Comparison of ENCODE assay signal across 26 cellular contexts in genomic region chr1:219781491-219781890, GRCh38.
"Had no signal": no experiment of that assay in that cellular context is flagged by ENCODE, and none has a peak within 500 bp of the region (broad histone marks: within the 10 kb centered on the region; RNA-seq: fewer than 3 reads in every experiment).

No MANE protein-coding gene starts in this region.

- DNase-seq: kidney; left colon; left lung; lower lobe of right lung; mammary epithelial cell; mesenchymal stem cell; midbrain; mucosa of descending colon; naive thymus-derived CD4-positive, alpha-beta T cell; ovary; right lobe of liver; stimulated activated CD4-positive, alpha-beta T cell treated with anti-CD3 and anti-CD28 coated beads, Interleukin-1b, Interleukin-23, amount 100 ng/mL, for 48 hours; stimulated activated CD4-positive, alpha-beta T cell treated with anti-CD3 and anti-CD28 coated beads, Interleukin-2, amount 100 ng/mL, for 48 hours; stimulated activated CD4-positive, alpha-beta T cell treated with anti-CD3 and anti-CD28 coated beads, Interleukin-4, amount 100 ng/mL, for 4 hours; stimulated activated CD8-positive, alpha-beta memory T cell treated with anti-CD3 and anti-CD28 coated beads, Interleukin-4, amount 100 ng/mL, for 48 hours; stimulated activated naive B cell treated with anti-CD40 and anti-IgM and Interleukin-4, amounts not matched to agents 10 μg/mL and 1 μg/mL and 100 μg/mL, for 72 hours; stimulated activated naive CD8-positive, alpha-beta T cell treated with anti-CD3 and anti-CD28 coated beads, Interleukin-15, Interleukin-2, amounts not matched to agents 100 U/mL and 50 U/mL, for 24 hours; stomach; testis; thyroid gland; transverse colon; upper lobe of left lung had no signal

- H3K4me3 ChIP-seq: left lung, lower lobe of right lung, mucosa of descending colon, ovary, right atrium auricular region, right lobe of liver, smooth muscle cell, stomach, testis, thyroid gland, transverse colon, upper lobe of left lung, vagina had no signal

- H3K4me2 ChIP-seq: smooth muscle cell had no signal

- H3K27ac ChIP-seq: left lung, lower lobe of right lung, ovary, right atrium auricular region, right lobe of liver, stomach, testis, thyroid gland, transverse colon, upper lobe of left lung, vagina had no signal

- ATAC-seq: left colon; left lung; lower lobe of right lung; mucosa of descending colon; naive thymus-derived CD4-positive, alpha-beta T cell; natural killer cell treated with Interleukin-12 subunit alpha and Interleukin-12 subunit beta and Interleukin-15 and Interleukin-18, amount 100 ng/mL, for 72 hours; stimulated activated naive B cell treated with anti-CD40 and anti-IgM and Interleukin-4, amounts not matched to agents 10 μg/mL and 1 μg/mL and 100 μg/mL, for 72 hours; stimulated activated naive CD8-positive, alpha-beta T cell treated with anti-CD3 and anti-CD28 coated beads, Interleukin-15, Interleukin-2, amounts not matched to agents 100 U/mL and 50 U/mL, for 24 hours had no signal

- H3K4me1 ChIP-seq: left lung, right atrium auricular region, right lobe of liver, testis, transverse colon had no signal

- H3K9me3 ChIP-seq: left lung, lower lobe of right lung, mucosa of descending colon, ovary, right atrium auricular region, right lobe of liver, stomach, testis, thyroid gland, transverse colon, upper lobe of left lung, vagina had no signal

- H3K27me3 ChIP-seq: left lung, ovary, right atrium auricular region, right lobe of liver, stomach, testis, thyroid gland, transverse colon, upper lobe of left lung, vagina had no signal

- H3K36me3 ChIP-seq: left lung, lower lobe of right lung, ovary, right atrium auricular region, right lobe of liver, stomach, thyroid gland, transverse colon, upper lobe of left lung, vagina had no signal
